ENCODE assay signal across 19 cellular contexts in genomic region chr19:57576661-57577060, GRCh38. TPM values are rescaled to one million over a fixed set of nuclear protein-coding genes. Genes with fewer than 3 reads are reported as not detected.
DNase-seq lines count a peak whose midpoint lies in the region; ATAC-seq and TF ChIP-seq lines count a peak whose summit lies in the region.
"Had no signal": no experiment of that assay in that cellular context is flagged by ENCODE, and none has a peak within 500 bp of the region (broad histone marks: within the 10 kb centered on the region; RNA-seq: fewer than 3 reads in every experiment).

No MANE protein-coding gene starts in this region.

- no peaks in the 10 kb centered on the region for H3K27me3 ChIP-seq in liver (ENCODE audit: control insufficient read depth in 4 of 4, insufficient read depth in 4 of 4, low read length in 3 of 4)
- no peaks in the 10 kb centered on the region for H3K27me3 ChIP-seq in esophagus muscularis mucosa

- intact Hi-C loops in activated T-helper 1 cell treated with anti-CD3 and anti-CD28 coated beads, Interleukin-12 subunit alpha, Interleukin-12 subunit beta, Interleukin-2, Interleukin-4 antibody, amounts not matched to agents 30 ng/mL and 10 ng/mL and 1 ng/mL, durations not matched to agents 14 hours and 24 hours and 36 hours (cut with micrococcal nuclease) = no loop called here
- intact Hi-C loops in esophagus muscularis mucosa (cut with DNase I) = loop anchor here (5.0 kb wide), 1 partner anchor 56 kb away; the partner anchor contains the start of gene ZNF211
- intact Hi-C loops in activated CD4-positive, alpha-beta T cell treated with anti-CD3 and anti-CD28 coated beads for 36 hours (cut with DNase I, micrococcal nuclease) = loop anchor here (5.0 kb wide), 5 partner anchors 36 to 606 kb away; partner anchors contain the start of genes ZNF134 (in 1 of the 2), ZNF274 (in 1 of the 2), ZNF329 (in 1 of the 2) and ZNF460 (in 1 of the 2)

- H3K27ac ChIP-seq in liver (ENCODE audit: low read depth in 1 of 2, low read length in 2 of 2) (no peak overlapping the region), esophagus muscularis mucosa (replicated peaks in 1 of 4) (no peak overlapping the region)
- H3K27ac ChIP-seq: epithelial cell of prostate had no signal

- no peak for TF ChIP-seq RAD21 in liver (IDR thresholded peaks at IDR 0.05)

- no peak for ATAC-seq in activated naive CD8-positive, alpha-beta T cell treated with anti-CD3 and anti-CD28 coated beads, Interleukin-2, amount 50 U/mL, for 24 hours
- ATAC-seq in activated CD4-positive, alpha-beta T cell treated with anti-CD3 and anti-CD28 coated beads for 36 hours = no peak

- H3K4me3 Mint-ChIP-seq in activated naive CD8-positive, alpha-beta T cell = peak overlapping the region; percentile 71
- H3K4me3 Mint-ChIP-seq in activated naive CD8-positive, alpha-beta T cell treated with anti-CD3 and anti-CD28 coated beads, Interleukin-2, amount 50 U/mL, for 24 hours = no peak overlapping the region
- H3K4me3 Mint-ChIP-seq in activated T-helper 1 cell treated with anti-CD3 and anti-CD28 coated beads, Interleukin-12 subunit alpha, Interleukin-12 subunit beta, Interleukin-2, Interleukin-4 antibody, amounts not matched to agents 30 ng/mL and 10 ng/mL and 1 ng/mL, durations not matched to agents 14 hours and 24 hours and 36 hours = peak overlapping the region; percentile 29
- H3K4me3 Mint-ChIP-seq in type B pancreatic cell = peak overlapping the region; percentile 51
- no peak overlapping the region for H3K4me3 Mint-ChIP-seq in activated CD4-positive, alpha-beta T cell treated with anti-CD3 and anti-CD28 coated beads for 36 hours
- H3K4me3 Mint-ChIP-seq: CD14-positive monocyte had no signal

- peaks cover 27% of the 10 kb centered on the region for H3K9me3 Mint-ChIP-seq in activated naive CD8-positive, alpha-beta T cell (ENCODE audit: low read depth)
- H3K9me3 Mint-ChIP-seq in activated naive CD8-positive, alpha-beta T cell treated with anti-CD3 and anti-CD28 coated beads, Interleukin-2, amount 50 U/mL, for 24 hours = peaks cover 63% of the 10 kb centered on the region
- peaks cover 80% of the 10 kb centered on the region for H3K9me3 Mint-ChIP-seq in activated T-helper 1 cell treated with anti-CD3 and anti-CD28 coated beads, Interleukin-12 subunit alpha, Interleukin-12 subunit beta, Interleukin-2, Interleukin-4 antibody, amounts not matched to agents 30 ng/mL and 10 ng/mL and 1 ng/mL, durations not matched to agents 14 hours and 24 hours and 36 hours
- H3K9me3 Mint-ChIP-seq in type B pancreatic cell = peaks cover 34% of the 10 kb centered on the region
- H3K9me3 Mint-ChIP-seq in activated CD4-positive, alpha-beta T cell treated with anti-CD3 and anti-CD28 coated beads for 36 hours (ENCODE audit: low read depth) = peaks cover 59% of the 10 kb centered on the region

- CTCF ChIA-PET in activated CD4-positive, alpha-beta T cell treated with anti-CD3 and anti-CD28 coated beads for 36 hours (lab: Charles Lee) = no interaction called here

- no peak for TF ChIP-seq POLR2A in esophagus muscularis mucosa (IDR thresholded peaks at IDR 0.05; ENCODE audit: low read depth)

- H3K4me3 ChIP-seq in liver (ENCODE audit: low read depth in 1 of 3, low read length in 3 of 3) (peak overlapping the region in 2 of 3 donors; percentile 51 to 72), esophagus muscularis mucosa (no peak overlapping the region)

- H3K4me1 ChIP-seq in liver (ENCODE audit: control insufficient read depth in 4 of 4, insufficient read depth in 4 of 4, low read length in 3 of 4) = peaks cover 0 to 13% (median 9%) of the 10 kb centered on the region in 4 donors
- peaks cover 13 to 18% (median 17%) of the 10 kb centered on the region in 4 donors for H3K4me1 ChIP-seq in esophagus muscularis mucosa

- no peak for TF ChIP-seq CTCF in liver (IDR thresholded peaks at IDR 0.05; ENCODE audit: low read depth, low read length, missing input control)
- no peak for TF ChIP-seq CTCF in type B pancreatic cell (conservative IDR thresholded peaks at IDR 0.05)
- no peak for TF ChIP-seq CTCF in esophagus muscularis mucosa (IDR thresholded peaks at IDR 0.05)

- peaks cover 23% of the 10 kb centered on the region for H3K4me1 Mint-ChIP-seq in activated naive CD8-positive, alpha-beta T cell (ENCODE audit: low read depth)
- peaks cover 19% of the 10 kb centered on the region for H3K4me1 Mint-ChIP-seq in activated naive CD8-positive, alpha-beta T cell treated with anti-CD3 and anti-CD28 coated beads, Interleukin-2, amount 50 U/mL, for 24 hours
- H3K4me1 Mint-ChIP-seq in activated T-helper 1 cell treated with anti-CD3 and anti-CD28 coated beads, Interleukin-12 subunit alpha, Interleukin-12 subunit beta, Interleukin-2, Interleukin-4 antibody, amounts not matched to agents 30 ng/mL and 10 ng/mL and 1 ng/mL, durations not matched to agents 14 hours and 24 hours and 36 hours (ENCODE audit: low read depth) = peaks cover 16% of the 10 kb centered on the region
- peaks cover 9% of the 10 kb centered on the region for H3K4me1 Mint-ChIP-seq in type B pancreatic cell (ENCODE audit: unreplicated experiment)
- H3K4me1 Mint-ChIP-seq in activated CD4-positive, alpha-beta T cell treated with anti-CD3 and anti-CD28 coated beads for 36 hours = peaks cover 20% of the 10 kb centered on the region

- H3K9ac ChIP-seq in liver (ENCODE audit: low read depth in 1 of 2, low read length in 2 of 2) = no peak overlapping the region
- H3K9ac ChIP-seq: SK-N-SH had no signal

- H3K27ac Mint-ChIP-seq in activated naive CD8-positive, alpha-beta T cell = no peak overlapping the region
- H3K27ac Mint-ChIP-seq in activated naive CD8-positive, alpha-beta T cell treated with anti-CD3 and anti-CD28 coated beads, Interleukin-2, amount 50 U/mL, for 24 hours = no peak overlapping the region
- H3K27ac Mint-ChIP-seq in activated T-helper 1 cell treated with anti-CD3 and anti-CD28 coated beads, Interleukin-12 subunit alpha, Interleukin-12 subunit beta, Interleukin-2, Interleukin-4 antibody, amounts not matched to agents 30 ng/mL and 10 ng/mL and 1 ng/mL, durations not matched to agents 14 hours and 24 hours and 36 hours = no peak overlapping the region
- no peak overlapping the region for H3K27ac Mint-ChIP-seq in type B pancreatic cell
- H3K27ac Mint-ChIP-seq in activated CD4-positive, alpha-beta T cell treated with anti-CD3 and anti-CD28 coated beads for 36 hours = no peak overlapping the region
- H3K27ac Mint-ChIP-seq: CD14-positive monocyte, memory B cell had no signal

- H3K9me3 ChIP-seq in liver (ENCODE audit: control insufficient read depth in 4 of 4, low read length in 3 of 4) (peaks cover 47 to 66% (median 61%) of the 10 kb centered on the region in 4 donors), esophagus muscularis mucosa (peaks cover 17 to 64% (median 60%) of the 10 kb centered on the region in 4 donors)

- H3K27me3 Mint-ChIP-seq in activated naive CD8-positive, alpha-beta T cell = no peaks in the 10 kb centered on the region
- no peaks in the 10 kb centered on the region for H3K27me3 Mint-ChIP-seq in activated naive CD8-positive, alpha-beta T cell treated with anti-CD3 and anti-CD28 coated beads, Interleukin-2, amount 50 U/mL, for 24 hours
- H3K27me3 Mint-ChIP-seq in activated T-helper 1 cell treated with anti-CD3 and anti-CD28 coated beads, Interleukin-12 subunit alpha, Interleukin-12 subunit beta, Interleukin-2, Interleukin-4 antibody, amounts not matched to agents 30 ng/mL and 10 ng/mL and 1 ng/mL, durations not matched to agents 14 hours and 24 hours and 36 hours (ENCODE audit: insufficient read depth) = no peaks in the 10 kb centered on the region
- no peaks in the 10 kb centered on the region for H3K27me3 Mint-ChIP-seq in type B pancreatic cell
- no peaks in the 10 kb centered on the region for H3K27me3 Mint-ChIP-seq in activated CD4-positive, alpha-beta T cell treated with anti-CD3 and anti-CD28 coated beads for 36 hours
- H3K27me3 Mint-ChIP-seq: memory B cell had no signal

- POLR2A ChIA-PET in activated CD4-positive, alpha-beta T cell treated with anti-CD3 and anti-CD28 coated beads for 36 hours (lab: Charles Lee) = no interaction called here

- H3K36me3 ChIP-seq in liver (ENCODE audit: control insufficient read depth in 4 of 4, insufficient read depth in 3 of 4, low read depth in 1 of 4, low read length in 3 of 4) (peaks cover 10 to 52% (median 50%) of the 10 kb centered on the region in 4 donors), esophagus muscularis mucosa (peaks cover 50 to 57% (median 52%) of the 10 kb centered on the region in 4 donors)

- no peak for DNase-seq in activated naive CD8-positive, alpha-beta T cell treated with anti-CD3 and anti-CD28 coated beads, Interleukin-2, amount 50 U/mL, for 24 hours
- DNase-seq in activated T-helper 1 cell treated with anti-CD3 and anti-CD28 coated beads, Interleukin-12 subunit alpha, Interleukin-12 subunit beta, Interleukin-2, Interleukin-4 antibody, amounts not matched to agents 30 ng/mL and 10 ng/mL and 1 ng/mL, durations not matched to agents 14 hours and 24 hours and 36 hours (ENCODE audit: low spot score) = no peak
- DNase-seq in type B pancreatic cell (ENCODE audit: extremely low spot score, unreplicated experiment) (no peak), esophagus muscularis mucosa (ENCODE audit: extremely low spot score) (no peak)
- DNase-seq in activated CD4-positive, alpha-beta T cell treated with anti-CD3 and anti-CD28 coated beads for 48 hours = no peak
- DNase-seq in activated CD4-positive, alpha-beta T cell treated with anti-CD3 and anti-CD28 coated beads for 36 hours = no peak
- DNase-seq: activated CD4-positive, alpha-beta T cell treated with anti-CD3 and anti-CD28 coated beads, Interleukin-2, amount 50 U/mL, for 48 hours; dermis blood vessel endothelial cell; DMS53; foreskin melanocyte; MM.1S; NCI-H1694 treated with DMSO at 0.1 percent for 48 hours; NCI-H446; SK-N-SH had no signal

- no peak for TF ChIP-seq EP300 in esophagus muscularis mucosa (IDR thresholded peaks at IDR 0.05)

- peaks cover 52% of the 10 kb centered on the region for H3K36me3 Mint-ChIP-seq in activated naive CD8-positive, alpha-beta T cell
- H3K36me3 Mint-ChIP-seq in activated naive CD8-positive, alpha-beta T cell treated with anti-CD3 and anti-CD28 coated beads, Interleukin-2, amount 50 U/mL, for 24 hours (ENCODE audit: low read depth) = peaks cover 70% of the 10 kb centered on the region
- H3K36me3 Mint-ChIP-seq in activated T-helper 1 cell treated with anti-CD3 and anti-CD28 coated beads, Interleukin-12 subunit alpha, Interleukin-12 subunit beta, Interleukin-2, Interleukin-4 antibody, amounts not matched to agents 30 ng/mL and 10 ng/mL and 1 ng/mL, durations not matched to agents 14 hours and 24 hours and 36 hours (ENCODE audit: low read depth) = peaks cover 58% of the 10 kb centered on the region
- H3K36me3 Mint-ChIP-seq in type B pancreatic cell = peaks cover 69% of the 10 kb centered on the region
- H3K36me3 Mint-ChIP-seq in activated CD4-positive, alpha-beta T cell treated with anti-CD3 and anti-CD28 coated beads for 36 hours (ENCODE audit: low read depth) = peaks cover 67% of the 10 kb centered on the region

RNA-seq across cellular contexts. Expression of gene ZNF416, which starts 2.0 kb away (rescaled TPM):
- total RNA-seq in activated T-helper 1 cell treated with anti-CD3 and anti-CD28 coated beads, Interleukin-12 subunit alpha, Interleukin-12 subunit beta, Interleukin-2, Interleukin-4 antibody, amounts not matched to agents 30 ng/mL and 10 ng/mL and 1 ng/mL, durations not matched to agents 14 hours and 24 hours and 36 hours = 3.2 and 3.7 TPM in 2 replicates
- total RNA-seq in liver (1 to 10 TPM; 1.5 to 2.9 TPM), type B pancreatic cell (ENCODE audit: low replicate concordance) (9.1 and 10.3 TPM in 2 replicates), esophagus muscularis mucosa (1 to 10 TPM; 3.3 to 6.0 (median 4.9) TPM)
- polyA plus RNA-seq in liver = under 1 TPM; 0.97 to 0.99 TPM
- 1 to 10 TPM; 3.3 to 3.7 TPM for total RNA-seq in activated CD4-positive, alpha-beta T cell treated with anti-CD3 and anti-CD28 coated beads for 36 hours

RNA-seq across cellular contexts. Expression of gene ZIK1, which starts 7.3 kb away (rescaled TPM):
- 3.9 and 4.0 TPM in 2 replicates for total RNA-seq in activated T-helper 1 cell treated with anti-CD3 and anti-CD28 coated beads, Interleukin-12 subunit alpha, Interleukin-12 subunit beta, Interleukin-2, Interleukin-4 antibody, amounts not matched to agents 30 ng/mL and 10 ng/mL and 1 ng/mL, durations not matched to agents 14 hours and 24 hours and 36 hours
- total RNA-seq in liver (1 to 10 TPM; 1.2 to 8.6 TPM), type B pancreatic cell (ENCODE audit: low replicate concordance) (11.5 and 17.6 TPM in 2 replicates), esophagus muscularis mucosa (1 to 10 TPM; 3.7 to 9.8 (median 6.4) TPM)
- polyA plus RNA-seq in liver = under 1 TPM; 0.29 to 0.60 TPM
- 1 to 10 TPM; 4.6 to 5.3 TPM for total RNA-seq in activated CD4-positive, alpha-beta T cell treated with anti-CD3 and anti-CD28 coated beads for 36 hours

RNA-seq across cellular contexts. Expression of gene ZNF550, which starts 17.0 kb away (rescaled TPM):
- 7.2 and 7.5 TPM in 2 replicates for total RNA-seq in activated T-helper 1 cell treated with anti-CD3 and anti-CD28 coated beads, Interleukin-12 subunit alpha, Interleukin-12 subunit beta, Interleukin-2, Interleukin-4 antibody, amounts not matched to agents 30 ng/mL and 10 ng/mL and 1 ng/mL, durations not matched to agents 14 hours and 24 hours and 36 hours
- 1 to 10 TPM; 4.4 to 4.8 TPM for total RNA-seq in liver
- 1 to 10 TPM in 1 of 2 donors, under 1 TPM in 1; 0.96 to 3.0 TPM for polyA plus RNA-seq in liver
- total RNA-seq in type B pancreatic cell (ENCODE audit: low replicate concordance) = 15.9 and 18.7 TPM in 2 replicates
- 1 to 10 TPM; 3.7 to 6.7 (median 4.2) TPM for total RNA-seq in esophagus muscularis mucosa
- 10 to 100 TPM; 11.8 to 11.9 TPM for total RNA-seq in activated CD4-positive, alpha-beta T cell treated with anti-CD3 and anti-CD28 coated beads for 36 hours

RNA-seq across cellular contexts. Expression of gene ZNF530, which starts 23.0 kb away (rescaled TPM):
- 5.4 and 7.3 TPM in 2 replicates for total RNA-seq in activated T-helper 1 cell treated with anti-CD3 and anti-CD28 coated beads, Interleukin-12 subunit alpha, Interleukin-12 subunit beta, Interleukin-2, Interleukin-4 antibody, amounts not matched to agents 30 ng/mL and 10 ng/mL and 1 ng/mL, durations not matched to agents 14 hours and 24 hours and 36 hours
- total RNA-seq in liver = 1 to 10 TPM; 1.4 to 7.1 TPM
- 1 to 10 TPM in 1 of 2 donors, under 1 TPM in 1; 0.86 to 1.4 TPM for polyA plus RNA-seq in liver
- 4.8 and 4.9 TPM in 2 replicates for total RNA-seq in type B pancreatic cell (ENCODE audit: low replicate concordance)
- 1 to 10 TPM; 1.2 to 6.9 (median 2.8) TPM for total RNA-seq in esophagus muscularis mucosa
- total RNA-seq in activated CD4-positive, alpha-beta T cell treated with anti-CD3 and anti-CD28 coated beads for 36 hours = 1 to 10 TPM; 7.1 to 7.2 TPM

RNA-seq across cellular contexts. Expression of gene ZNF134, which starts 37.4 kb away (rescaled TPM):
- total RNA-seq in activated T-helper 1 cell treated with anti-CD3 and anti-CD28 coated beads, Interleukin-12 subunit alpha, Interleukin-12 subunit beta, Interleukin-2, Interleukin-4 antibody, amounts not matched to agents 30 ng/mL and 10 ng/mL and 1 ng/mL, durations not matched to agents 14 hours and 24 hours and 36 hours = 8.4 and 9.4 TPM in 2 replicates
- total RNA-seq in liver (10 to 100 TPM in 1 of 2 donors, 1 to 10 TPM in 1; 6.9 to 12.1 TPM), type B pancreatic cell (ENCODE audit: low replicate concordance) (24.7 and 27.1 TPM in 2 replicates), esophagus muscularis mucosa (10 to 100 TPM; 14.5 to 31.3 (median 22.1) TPM)
- polyA plus RNA-seq in liver = 1 to 10 TPM; 1.5 to 4.0 TPM
- 1 to 10 TPM; 7.6 to 9.7 TPM for total RNA-seq in activated CD4-positive, alpha-beta T cell treated with anti-CD3 and anti-CD28 coated beads for 36 hours

Comparison
In these comparisons a context has a peak if more than half of its experiments do, and no peak if none do; other contexts are left out.
1. H3K4me3 Mint-ChIP-seq: peak in activated naive CD8-positive, alpha-beta T cell (single experiment), activated T-helper 1 cell treated with anti-CD3 and anti-CD28 coated beads, Interleukin-12 subunit alpha, Interleukin-12 subunit beta, Interleukin-2, Interleukin-4 antibody, amounts not matched to agents 30 ng/mL and 10 ng/mL and 1 ng/mL, durations not matched to agents 14 hours and 24 hours and 36 hours (single experiment) and type B pancreatic cell (single experiment); none in activated naive CD8-positive, alpha-beta T cell treated with anti-CD3 and anti-CD28 coated beads, Interleukin-2, amount 50 U/mL, for 24 hours (single experiment) and activated CD4-positive, alpha-beta T cell treated with anti-CD3 and anti-CD28 coated beads for 36 hours (single experiment).
2. H3K4me3 ChIP-seq: peak in liver (2 of 3); none in esophagus muscularis mucosa (0 of 4).